ENCODE assay signal across 12 cellular contexts in the genomic region with DNA sequence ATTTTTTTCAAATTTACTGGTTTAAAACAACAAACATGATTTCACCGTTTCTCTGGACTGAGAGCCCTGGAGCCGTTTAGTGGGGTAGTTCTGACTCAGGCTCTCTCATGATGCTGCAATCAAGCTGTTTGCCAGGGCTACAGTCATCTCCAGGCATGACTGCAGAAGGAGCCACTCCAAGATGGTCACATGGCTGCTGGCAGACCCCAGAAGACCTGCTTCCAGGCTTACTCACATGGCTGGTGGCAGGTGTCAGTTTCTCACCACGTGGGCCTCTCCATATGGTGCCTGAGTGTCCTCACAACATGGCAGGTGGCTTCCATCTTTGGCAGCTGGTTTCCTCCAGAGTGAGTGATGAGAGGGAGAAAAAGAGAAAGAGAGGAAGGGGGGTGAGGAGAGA.
A peak's percentile ranks its signal among the peaks of the same experiment; 100 is the strongest.
DNase-seq lines count a peak whose midpoint lies in the region; ATAC-seq and TF ChIP-seq lines count a peak whose summit lies in the region.
"Had no signal": no experiment of that assay in that cellular context is flagged by ENCODE, and none has a peak within 500 bp of the region (broad histone marks: within the 10 kb centered on the region; RNA-seq: fewer than 3 reads in every experiment).

No MANE protein-coding gene starts in this region.

- TF ChIP-seq CTCF in body of pancreas (IDR thresholded peaks at IDR 0.05): no peak
- no peak for TF ChIP-seq CTCF in left lung (IDR thresholded peaks at IDR 0.05)

- H3K4me3 Mint-ChIP-seq in activated T-helper 2 cell treated with anti-CD3 and anti-CD28 coated beads, Interferon-gamma antibody, Interleukin-2, Interleukin-4, amounts not matched to agents 10 μg/mL and 5 μg/mL and 100 μg/mL, durations not matched to agents 14 hours and 24 hours and 36 hours (ENCODE audit: low read depth): no peak overlapping the region
- H3K4me3 Mint-ChIP-seq: activated naive CD8-positive, alpha-beta T cell treated with anti-CD3 and anti-CD28 coated beads for 36 hours had no signal

- H3K27me3 ChIP-seq in body of pancreas (no peaks in the 10 kb centered on the region), left lung (no peaks in the 10 kb centered on the region)

- H3K9me3 Mint-ChIP-seq in activated T-helper 2 cell treated with anti-CD3 and anti-CD28 coated beads, Interferon-gamma antibody, Interleukin-2, Interleukin-4, amounts not matched to agents 10 μg/mL and 5 μg/mL and 100 μg/mL, durations not matched to agents 14 hours and 24 hours and 36 hours: no peaks in the 10 kb centered on the region
- H3K9me3 Mint-ChIP-seq: activated naive CD8-positive, alpha-beta T cell treated with anti-CD3 and anti-CD28 coated beads for 36 hours had no signal

- peaks cover 4% of the 10 kb centered on the region for H3K4me1 ChIP-seq in body of pancreas
- no peaks in the 10 kb centered on the region for H3K4me1 ChIP-seq in left lung

- H3K27ac ChIP-seq in body of pancreas (no peak overlapping the region), left lung (no peak overlapping the region)

- in situ Hi-C loops in ACHN (cut with HindIII; ENCODE audit: low pct_ligation_motif_present, low pct_unique_long_range_greater_than_20kb, low sequenced_read_pairs): no loop called here

- no peaks in the 10 kb centered on the region for H3K27me3 Mint-ChIP-seq in activated T-helper 2 cell treated with anti-CD3 and anti-CD28 coated beads, Interferon-gamma antibody, Interleukin-2, Interleukin-4, amounts not matched to agents 10 μg/mL and 5 μg/mL and 100 μg/mL, durations not matched to agents 14 hours and 24 hours and 36 hours (ENCODE audit: low read depth)

- no peaks in the 10 kb centered on the region for H3K36me3 ChIP-seq in body of pancreas (replicated peaks in 1 of 2; ENCODE audit: insufficient read depth in 1 of 2, low read depth in 2 of 2)
- no peaks in the 10 kb centered on the region for H3K36me3 ChIP-seq in left lung

- intact Hi-C loops in body of pancreas (cut with DNase I) (no loop called here), left lung (cut with DNase I) (no loop called here)
- intact Hi-C loops in activated T-helper 2 cell treated with anti-CD3 and anti-CD28 coated beads, Interferon-gamma antibody, Interleukin-2, Interleukin-4, amounts not matched to agents 10 μg/mL and 5 μg/mL and 100 μg/mL, durations not matched to agents 14 hours and 24 hours and 36 hours (cut with micrococcal nuclease): no loop called here

- no peak overlapping the region for H3K27ac Mint-ChIP-seq in activated T-helper 2 cell treated with anti-CD3 and anti-CD28 coated beads, Interferon-gamma antibody, Interleukin-2, Interleukin-4, amounts not matched to agents 10 μg/mL and 5 μg/mL and 100 μg/mL, durations not matched to agents 14 hours and 24 hours and 36 hours
- H3K27ac Mint-ChIP-seq: activated naive CD8-positive, alpha-beta T cell treated with anti-CD3 and anti-CD28 coated beads for 36 hours had no signal

- H3K4me3 ChIP-seq in body of pancreas (no peak overlapping the region), left lung (no peak overlapping the region)
- H3K4me3 ChIP-seq: GM12878 had no signal

- no peaks in the 10 kb centered on the region for H3K36me3 Mint-ChIP-seq in activated T-helper 2 cell treated with anti-CD3 and anti-CD28 coated beads, Interferon-gamma antibody, Interleukin-2, Interleukin-4, amounts not matched to agents 10 μg/mL and 5 μg/mL and 100 μg/mL, durations not matched to agents 14 hours and 24 hours and 36 hours (ENCODE audit: low read depth)
- H3K36me3 Mint-ChIP-seq: activated naive CD8-positive, alpha-beta T cell treated with anti-CD3 and anti-CD28 coated beads for 36 hours had no signal

- ATAC-seq in body of pancreas (peak; percentile 53), left lung (peak; percentile 48), GM18907 (IDR thresholded peaks at IDR 0.05; ENCODE audit: unreplicated experiment) (no peak), HG03469 (IDR thresholded peaks at IDR 0.05; ENCODE audit: unreplicated experiment) (no peak)
- ATAC-seq: GM12878 had no signal

- H3K9me3 ChIP-seq in body of pancreas (no peaks in the 10 kb centered on the region), left lung (no peaks in the 10 kb centered on the region)

- no peak for TF ChIP-seq POLR2A in body of pancreas (IDR thresholded peaks at IDR 0.05)

- DNase-seq in ACHN: peak; percentile 22
- peak; percentile 66 for DNase-seq in NCI-H1105 treated with DMSO at 0.1 percent for 48 hours (lab: John Stamatoyannopoulos, UW)
- DNase-seq in body of pancreas: peak in 3 of 4 donors; percentile 33 to 78 (median 56)
- DNase-seq in left lung: no peak
- no peak for DNase-seq in COLO829 (ENCODE audit: low spot score)
- DNase-seq in activated T-helper 2 cell treated with anti-CD3 and anti-CD28 coated beads, Interferon-gamma antibody, Interleukin-2, Interleukin-4, amounts not matched to agents 10 μg/mL and 5 μg/mL and 100 μg/mL, durations not matched to agents 14 hours and 24 hours and 36 hours (ENCODE audit: low spot score): no peak
- DNase-seq: activated CD4-positive, CD25-positive, alpha-beta regulatory T cell; activated naive CD8-positive, alpha-beta T cell treated with anti-CD3 and anti-CD28 coated beads for 36 hours; erythroblast had no signal

- 32 to 36% methylated on average over 3 of the region's 3 CpGs for WGBS in body of pancreas, 2 donors

- H3K4me1 Mint-ChIP-seq in activated T-helper 2 cell treated with anti-CD3 and anti-CD28 coated beads, Interferon-gamma antibody, Interleukin-2, Interleukin-4, amounts not matched to agents 10 μg/mL and 5 μg/mL and 100 μg/mL, durations not matched to agents 14 hours and 24 hours and 36 hours (ENCODE audit: low read depth): no peaks in the 10 kb centered on the region
- H3K4me1 Mint-ChIP-seq: activated naive CD8-positive, alpha-beta T cell treated with anti-CD3 and anti-CD28 coated beads for 36 hours had no signal

Comparison
In these comparisons a context has a peak if more than half of its experiments do, and no peak if none do; other contexts are left out.
1. DNase-seq: peak in ACHN (single experiment), NCI-H1105 treated with DMSO at 0.1 percent for 48 hours (single experiment) and body of pancreas (3 of 4); none in left lung (0 of 2), COLO829 (single experiment) and activated T-helper 2 cell treated with anti-CD3 and anti-CD28 coated beads, Interferon-gamma antibody, Interleukin-2, Interleukin-4, amounts not matched to agents 10 μg/mL and 5 μg/mL and 100 μg/mL, durations not matched to agents 14 hours and 24 hours and 36 hours (single experiment).
2. ATAC-seq: peak in body of pancreas (single experiment) and left lung (single experiment); none in GM18907 (single experiment) and HG03469 (single experiment).